In the genomic region with DNA sequence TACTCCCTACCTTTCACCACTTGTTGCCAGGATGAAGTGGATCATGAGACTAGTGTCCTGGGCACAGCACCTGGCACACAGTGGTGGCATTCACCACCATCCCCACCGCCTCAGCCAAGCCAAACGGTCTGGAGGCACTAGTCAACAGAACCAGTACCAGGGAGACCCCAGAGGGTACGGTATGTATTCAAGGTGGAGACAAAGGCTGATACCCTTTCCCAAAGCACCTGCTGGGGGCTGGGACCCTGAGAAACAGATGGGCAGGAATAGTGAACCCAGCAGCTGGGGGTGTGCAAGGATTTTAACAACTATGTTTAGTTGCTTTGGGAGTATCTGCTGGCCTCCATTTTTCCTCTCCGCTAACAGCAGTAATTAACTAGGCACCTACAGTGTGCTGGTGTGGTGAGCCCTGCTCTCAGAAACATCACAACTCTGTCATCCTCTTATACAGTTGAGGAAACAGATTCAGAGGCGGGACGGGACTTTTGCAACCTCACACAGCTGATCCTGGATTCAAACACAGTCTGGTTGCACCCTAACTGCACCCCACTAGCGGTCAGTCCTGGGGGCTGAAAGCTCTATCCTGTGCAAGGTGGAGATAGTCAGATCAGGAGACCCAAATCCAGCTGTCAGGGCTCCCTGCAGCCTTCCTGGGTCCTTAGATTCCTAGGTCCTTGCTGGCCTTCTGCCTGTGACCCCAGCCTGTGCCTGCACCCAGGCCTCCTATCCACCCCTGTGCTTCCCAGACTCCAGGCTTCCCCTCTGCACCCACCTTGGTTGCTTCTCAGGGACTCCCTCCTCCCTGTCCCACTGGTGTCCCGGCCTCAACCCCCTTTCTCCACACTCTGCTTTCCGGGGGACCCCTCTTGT, we compare ENCODE assay signal across 8 cellular contexts. TPM values are rescaled to one million over a fixed set of nuclear protein-coding genes. Genes with fewer than 3 reads are reported as not detected.
A peak's percentile ranks its signal among the peaks of the same experiment; 100 is the strongest.
DNase-seq lines count a peak whose midpoint lies in the region; ATAC-seq, FAIRE-seq and TF ChIP-seq lines count a peak whose summit lies in the region.

No MANE protein-coding gene starts in this region.

- no peak for TF ChIP-seq CTCF in PC-9 (conservative IDR thresholded peaks at IDR 0.05)
- TF ChIP-seq CTCF in endodermal cell (conservative IDR thresholded peaks at IDR 0.05), result no peak
- TF ChIP-seq CTCF in parathyroid adenoma (IDR thresholded peaks at IDR 0.05), result no peak

- peaks cover 0 to 4% (median 0%) of the 10 kb centered on the region in 3 donors for H3K36me3 Mint-ChIP-seq in CD8-positive, alpha-beta memory T cell
- no peaks in the 10 kb centered on the region for H3K36me3 Mint-ChIP-seq in endodermal cell (ENCODE audit: low read depth)

- peaks cover 19% of the 10 kb centered on the region for H3K4me1 ChIP-seq in CD8-positive, alpha-beta memory T cell (ENCODE audit: insufficient read depth, low read length)
- H3K4me1 ChIP-seq in PC-9 (replicated peaks; ENCODE audit: insufficient read depth) (peaks cover 4% of the 10 kb centered on the region; the same call in 1 of the 2 replicates), endodermal cell (ENCODE audit: control insufficient read depth, insufficient read depth, low read length) (no peaks in the 10 kb centered on the region), parathyroid adenoma (peaks cover 6% of the 10 kb centered on the region)

- H3K4me3 ChIP-seq in CD8-positive, alpha-beta memory T cell (ENCODE audit: low read length), result peak overlapping the region; percentile 36
- H3K4me3 ChIP-seq in PC-9 (no peak overlapping the region; the same call in 1 of the 2 replicates), endodermal cell (ENCODE audit: low read length) (peak overlapping the region; percentile 67), parathyroid adenoma (ENCODE audit: low read depth, low read length) (peak overlapping the region; percentile 63)

- no peak for ATAC-seq in HG03025 (IDR thresholded peaks at IDR 0.05; ENCODE audit: low FRiP score, unreplicated experiment)
- no peak for ATAC-seq in HG03378 (IDR thresholded peaks at IDR 0.05; ENCODE audit: unreplicated experiment)

- peak overlapping the region; percentile 90; the same call in 1 of the 2 replicates for H3K4me2 ChIP-seq in PC-9
- peak overlapping the region; percentile 95 for H3K4me2 ChIP-seq in parathyroid adenoma (ENCODE audit: low read length)

- H3K27me3 Mint-ChIP-seq in CD8-positive, alpha-beta memory T cell, result peaks cover 0 to 1% of the 10 kb centered on the region in 2 donors
- peaks cover 31% of the 10 kb centered on the region for H3K27me3 Mint-ChIP-seq in endodermal cell (ENCODE audit: insufficient read depth)

- H3K9me3 Mint-ChIP-seq in CD8-positive, alpha-beta memory T cell, result no peaks in the 10 kb centered on the region
- H3K9me3 Mint-ChIP-seq in endodermal cell, result peaks cover 4% of the 10 kb centered on the region

- peak overlapping the region; percentile 23 to 98 (median 74) for H3K27ac Mint-ChIP-seq in CD8-positive, alpha-beta memory T cell
- H3K27ac Mint-ChIP-seq in endodermal cell, result no peak overlapping the region

- H2AFZ ChIP-seq in PC-9 (no peak overlapping the region), parathyroid adenoma (peak overlapping the region; percentile 74)

- no peak overlapping the region for H3K9ac ChIP-seq in endodermal cell (ENCODE audit: extremely low read depth, low read length, poor library complexity, severe bottlenecking)
- H3K9ac ChIP-seq in parathyroid adenoma, result no peak overlapping the region

- BruUV-seq in PC-9 (replicated peaks; lab: Mats Ljungman, UMichigan), result TSS peak; percentile 25

- H3K79me2 ChIP-seq in PC-9 (ENCODE audit: low read depth), result no peaks in the 10 kb centered on the region
- no peaks in the 10 kb centered on the region for H3K79me2 ChIP-seq in parathyroid adenoma

- H4K20me1 ChIP-seq in PC-9 (ENCODE audit: insufficient read depth), result no peaks in the 10 kb centered on the region

- peak in 1 of 5 donors; percentile 2 for DNase-seq in CD8-positive, alpha-beta memory T cell
- DNase-seq in PC-9 (no peak), endodermal cell (no peak), GM12891 (ENCODE audit: insufficient read length, low spot score) (no peak), NCI-H1694 (lab: John Stamatoyannopoulos, UW) (no peak)

- H3K4me1 Mint-ChIP-seq in CD8-positive, alpha-beta memory T cell, result peaks cover 17 to 26% (median 19%) of the 10 kb centered on the region in 3 donors
- peaks cover 22% of the 10 kb centered on the region for H3K4me1 Mint-ChIP-seq in endodermal cell

- H3K27me3 ChIP-seq in CD8-positive, alpha-beta memory T cell (ENCODE audit: insufficient read depth, low read length, poor library complexity, severe bottlenecking), result no peaks in the 10 kb centered on the region
- H3K27me3 ChIP-seq in PC-9 (ENCODE audit: insufficient read depth, low read depth) (no peaks in the 10 kb centered on the region), endodermal cell (ENCODE audit: control insufficient read depth, insufficient read depth, low read length, poor library complexity, severe bottlenecking) (peaks cover 18% of the 10 kb centered on the region), parathyroid adenoma (ENCODE audit: control insufficient read depth, insufficient read depth, low read length) (no peaks in the 10 kb centered on the region)

- no peak for TF ChIP-seq POLR2A in GM12891 (IDR thresholded peaks at IDR 0.05; ENCODE audit: low read depth, low read length)

- no peak for FAIRE-seq in GM12891 (lab: Jason Lieb, UNC)

- intact Hi-C loops in PC-9 (cut with micrococcal nuclease; ENCODE audit: unreplicated experiment), result no loop called here

- H3K9me3 ChIP-seq in CD8-positive, alpha-beta memory T cell (ENCODE audit: low read length), result no peaks in the 10 kb centered on the region
- H3K9me3 ChIP-seq in PC-9 (ENCODE audit: insufficient read depth, low read depth) (no peaks in the 10 kb centered on the region), endodermal cell (ENCODE audit: control insufficient read depth, low read length) (no peaks in the 10 kb centered on the region), parathyroid adenoma (ENCODE audit: control insufficient read depth, low read length) (no peaks in the 10 kb centered on the region)

- H3K36me3 ChIP-seq in CD8-positive, alpha-beta memory T cell (ENCODE audit: insufficient read depth, low read length), result no peaks in the 10 kb centered on the region
- H3K36me3 ChIP-seq in PC-9 (ENCODE audit: low read depth) (no peaks in the 10 kb centered on the region), endodermal cell (ENCODE audit: control insufficient read depth, insufficient read depth, low read length) (no peaks in the 10 kb centered on the region), parathyroid adenoma (ENCODE audit: control insufficient read depth, insufficient read depth, low read length) (no peaks in the 10 kb centered on the region)

- H3K4me3 Mint-ChIP-seq in CD8-positive, alpha-beta memory T cell, result peak overlapping the region; percentile 78 to 93 (median 88)
- peak overlapping the region; percentile 68 for H3K4me3 Mint-ChIP-seq in endodermal cell

- CTCF ChIA-PET in CD8-positive, alpha-beta memory T cell (lab: Charles Lee), result interaction anchor here (1.0 kb wide), 1 partner anchor 223 kb away, joined by 4 read pairs; no protein-coding TSS in a partner anchor
- CTCF ChIA-PET in PC-9 (lab: Charles Lee), result interaction anchor here (0.6 kb wide), 2 partner anchors 12 to 24 kb away, joined by 3 to 4 read pairs; no protein-coding TSS in a partner anchor

- POLR2A ChIA-PET in CD8-positive, alpha-beta memory T cell (lab: Charles Lee), result interaction anchor here (1.5 to 2.2 kb wide), 3 partner anchors 41 to 225 kb away, joined by 7 to 11 read pairs (median 9); a partner anchor contains a TSS
- POLR2A ChIA-PET in PC-9 (lab: Charles Lee; ENCODE audit: unreplicated experiment), result no interaction called here

- H3F3A ChIP-seq in PC-9 (ENCODE audit: insufficient read depth, low read depth), result peaks cover 17% of the 10 kb centered on the region

- 83 to 88% methylated on average over 9 of the region's 9 CpGs for WGBS in endodermal cell (ENCODE audit: insufficient coverage in 1 of 2, insufficient read length in 1 of 2), 2 experiments

- H3K27ac ChIP-seq in CD8-positive, alpha-beta memory T cell (ENCODE audit: low read depth, low read length), result no peak overlapping the region
- H3K27ac ChIP-seq in PC-9 (no peak overlapping the region), endodermal cell (ENCODE audit: low read depth, low read length) (no peak overlapping the region), parathyroid adenoma (peak overlapping the region; percentile 32)

- H3K9me2 ChIP-seq in PC-9 (ENCODE audit: insufficient read depth), result no peaks in the 10 kb centered on the region

TF ChIP-seq in GM12891, 5 proteins besides CTCF, POLR2A, EP300 and RAD21:
- TF ChIP-seq POLR2AphosphoS5 (IDR thresholded peaks at IDR 0.05; ENCODE audit: low read depth, low read length), result no peak
- TF ChIP-seq PAX5 (IDR thresholded peaks at IDR 0.05; ENCODE audit: insufficient read depth, low read length, severe bottlenecking), result no peak
- no peak for TF ChIP-seq POU2F2 (IDR thresholded peaks at IDR 0.05; ENCODE audit: low read depth, low read length)
- no peak for TF ChIP-seq SPI1 (IDR thresholded peaks at IDR 0.05; ENCODE audit: low read depth, low read length)
- no peak for TF ChIP-seq TAF1 (IDR thresholded peaks at IDR 0.05; ENCODE audit: low read depth, low read length)

RNA-seq across cellular contexts. Expression of a gene that starts 1.2 kb away (rescaled TPM):
- 1 to 10 TPM; 4.6 to 5.6 TPM for total RNA-seq in CD8-positive, alpha-beta memory T cell
- 11.8 TPM for polyA plus RNA-seq in CD8-positive, alpha-beta memory T cell
- total RNA-seq in PC-9 (2021) (7.6 and 10.1 TPM in 2 replicates), endodermal cell (1 to 10 TPM; 4.6 to 8.2 TPM)
- 5.6 TPM for polyA plus RNA-seq in endodermal cell (2013, experiment 1 of 2)
- 4.7 TPM for polyA plus RNA-seq in endodermal cell (2013, experiment 2 of 2)
- polyA plus RNA-seq in GM12891 (2012; ENCODE audit: low read depth, missing spikeins), result 2.7 TPM

RNA-seq across cellular contexts. Expression of a gene that starts 41.1 kb away (rescaled TPM):
- 10 to 100 TPM; 41.6 to 46.4 TPM for total RNA-seq in CD8-positive, alpha-beta memory T cell
- polyA plus RNA-seq in CD8-positive, alpha-beta memory T cell, result 33.5 TPM
- total RNA-seq in PC-9 (2021) (39.7 and 45.3 TPM in 2 replicates), endodermal cell (10 to 100 TPM; 45.2 to 59.7 TPM)
- 42.4 TPM for polyA plus RNA-seq in endodermal cell (2013, experiment 1 of 2)
- polyA plus RNA-seq in endodermal cell (2013, experiment 2 of 2), result 32.4 TPM
- 19.8 TPM for polyA plus RNA-seq in GM12891 (2012; ENCODE audit: low read depth, missing spikeins)

RNA-seq across cellular contexts. Expression of a gene that starts 47.5 kb away (rescaled TPM):
- total RNA-seq in CD8-positive, alpha-beta memory T cell, result 10 to 100 TPM; 10.7 to 11.9 TPM
- 25.8 TPM for polyA plus RNA-seq in CD8-positive, alpha-beta memory T cell
- total RNA-seq in PC-9 (2021) (20.0 and 22.7 TPM in 2 replicates), endodermal cell (10 to 100 TPM; 26.8 to 32.7 TPM)
- polyA plus RNA-seq in endodermal cell (2013, experiment 1 of 2), result 36.6 TPM
- 34.7 TPM for polyA plus RNA-seq in endodermal cell (2013, experiment 2 of 2)
- polyA plus RNA-seq in GM12891 (2012; ENCODE audit: low read depth, missing spikeins), result 3.0 TPM
